8 cellular contexts compared by ENCODE assay signal in the genomic region with DNA sequence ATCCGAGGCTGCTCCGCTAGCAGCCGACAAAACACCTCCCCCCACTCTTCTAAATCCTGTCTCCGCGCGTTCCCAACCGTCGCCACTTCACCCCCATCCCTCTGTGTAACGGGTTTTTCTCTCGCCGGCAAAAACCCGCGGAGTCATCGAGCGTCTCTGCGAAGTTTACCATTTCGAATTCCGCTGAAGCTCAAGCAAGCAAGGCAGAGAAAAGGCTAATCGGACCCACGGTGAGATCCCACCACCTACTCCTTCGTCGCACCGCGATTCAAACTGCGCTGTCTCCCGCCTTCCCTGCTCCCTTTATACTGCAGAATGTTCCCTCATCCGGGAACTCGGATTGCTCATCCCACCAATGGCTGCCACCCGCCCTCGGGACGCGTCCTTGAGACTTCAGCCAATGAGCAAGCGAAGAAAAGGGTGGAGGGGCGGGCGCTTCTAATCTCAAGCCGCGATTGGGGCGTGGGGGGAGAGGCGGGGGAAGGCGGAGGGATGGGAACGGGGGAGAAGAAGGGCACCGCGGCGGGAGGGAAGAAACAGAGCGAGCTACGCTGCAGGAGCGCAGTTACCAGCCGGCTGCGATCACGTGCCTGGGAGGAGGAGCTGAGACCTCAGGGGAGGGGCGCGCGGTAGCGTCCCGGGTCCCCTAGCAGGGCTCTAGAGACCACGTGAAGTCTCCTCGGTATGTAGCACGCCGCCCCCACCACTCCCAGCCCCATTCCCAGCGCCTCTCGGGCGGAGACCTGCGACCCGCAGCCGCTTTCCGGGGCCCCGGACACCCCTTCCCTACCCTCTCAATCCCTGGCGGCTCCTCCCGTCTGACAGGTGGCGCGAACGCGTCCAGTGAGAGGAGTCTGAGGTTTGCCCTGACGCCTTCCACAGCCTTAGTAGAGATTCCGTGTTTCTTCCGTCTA. TPM values are rescaled to one million over a fixed set of nuclear protein-coding genes. Genes with fewer than 3 reads are reported as not detected.
DNase-seq lines count a peak whose midpoint lies in the region; ATAC-seq and TF ChIP-seq lines count a peak whose summit lies in the region.

Gene H2AZ1, minus strand, starts transcription at position 277 of the 914 bp plus-strand sequence. Its CDS starts 105 bp downstream, at position 172.

- peaks cover 10% of the 10 kb centered on the region for H3K4me1 ChIP-seq in mucosa of stomach (ENCODE audit: control insufficient read depth, insufficient read depth, low read length)

- H3K27ac Mint-ChIP-seq in activated T-cell treated with anti-CD3 and anti-CD28 coated beads, Interleukin-2, amount 50 U/mL, for 24 hours, result no peak within 1 kb of the TSS

- peak within 1 kb of the TSS; percentile 70 for H3K4me3 ChIP-seq in mucosa of stomach (ENCODE audit: low read length)

- H3K36me3 ChIP-seq in mucosa of stomach (ENCODE audit: control insufficient read depth, insufficient read depth, low read length), result no peaks in the 10 kb centered on the region

- H3K9me3 Mint-ChIP-seq in activated T-cell treated with anti-CD3 and anti-CD28 coated beads, Interleukin-2, amount 50 U/mL, for 24 hours, result no peaks in the 10 kb centered on the region

- H3K36me3 Mint-ChIP-seq in activated T-cell treated with anti-CD3 and anti-CD28 coated beads, Interleukin-2, amount 50 U/mL, for 24 hours (ENCODE audit: low read depth), result peaks cover 10% of the 10 kb centered on the region

- DNase-seq in DMS79 (lab: John Stamatoyannopoulos, UW) (peak; percentile 90), KG1 (lab: John Stamatoyannopoulos, UW) (peak; percentile 95)
- DNase-seq in activated T-cell treated with anti-CD3 and anti-CD28 coated beads, Interleukin-2, amount 50 U/mL, for 24 hours, result peak; percentile 96
- peak; percentile 91 to 95 for DNase-seq in stimulated activated CD8-positive, alpha-beta memory T cell treated with anti-CD3 and anti-CD28 coated beads, Interleukin-7, amount 100 ng/mL, for 1 hour (ENCODE audit: low read depth in 2 of 2)

- no peaks in the 10 kb centered on the region for H3K27me3 Mint-ChIP-seq in activated T-cell treated with anti-CD3 and anti-CD28 coated beads, Interleukin-2, amount 50 U/mL, for 24 hours

- no peaks in the 10 kb centered on the region for H3K9me3 ChIP-seq in mucosa of stomach (ENCODE audit: control insufficient read depth, low read length)

- H3K4me1 Mint-ChIP-seq in activated T-cell treated with anti-CD3 and anti-CD28 coated beads, Interleukin-2, amount 50 U/mL, for 24 hours (ENCODE audit: low read depth), result peaks cover 26% of the 10 kb centered on the region

- H3K27me3 ChIP-seq in mucosa of stomach (ENCODE audit: control insufficient read depth, insufficient read depth, low read length), result no peaks in the 10 kb centered on the region

- H3K4me3 Mint-ChIP-seq in activated T-cell treated with anti-CD3 and anti-CD28 coated beads, Interleukin-2, amount 50 U/mL, for 24 hours, result no peak within 1 kb of the TSS

- ATAC-seq in GM21737 (IDR thresholded peaks at IDR 0.05; ENCODE audit: unreplicated experiment), result peak; percentile 51
- peak; percentile 89 for ATAC-seq in esophagus mucosa

- peak within 1 kb of the TSS; percentile 80 for H3K9ac ChIP-seq in mucosa of stomach (ENCODE audit: low read length)

TF ChIP-seq in PFSK-1, 5 proteins besides CTCF, POLR2A, EP300 and RAD21:
- TF ChIP-seq FOXP2 (optimal IDR thresholded peaks at IDR 0.05; ENCODE audit: borderline replicate concordance, extremely low read depth, extremely low read length, insufficient read depth) (no peak), REST (IDR thresholded peaks at IDR 0.05; ENCODE audit: insufficient read depth in 1 of 2, low read depth in 2 of 2, low read length in 2 of 2) (peak; percentile 26 to 63; a peak in 1 of 4 replicates), TAF1 (IDR thresholded peaks at IDR 0.05; ENCODE audit: borderline replicate concordance, insufficient read depth, low read length) (peak; percentile 99), POLR2AphosphoS5 (IDR thresholded peaks at IDR 0.05; ENCODE audit: low read depth, low read length) (peak; percentile 99), SIN3A (IDR thresholded peaks at IDR 0.05; ENCODE audit: borderline replicate concordance, insufficient read depth, low read length) (peak; percentile 48; the same call in 1 of the 2 replicates)
TF ChIP-seq in PFSK-1: peak in this region for 4.

RNA-seq across cellular contexts. Expression of gene H2AZ1, which starts in this region (rescaled TPM):
- polyA plus RNA-seq in PFSK-1 (2012; ENCODE audit: insufficient read length, low read depth), result 466 TPM
- total RNA-seq in esophagus mucosa, result 237 TPM

Comparison
In these comparisons a context has a peak if more than half of its experiments do, and no peak if none do; other contexts are left out.
1. Peak in every context shown above with its lines: DNase-seq, ATAC-seq and H3K4me3 ChIP-seq.